ENCODE assay signal across 8 cellular contexts in genomic region chr10:89391882-89392756, GRCh38. TPM values are rescaled to one million over a fixed set of nuclear protein-coding genes. Genes with fewer than 3 reads are reported as not detected.
DNase-seq lines count a peak whose midpoint lies in the region; ATAC-seq, FAIRE-seq and TF ChIP-seq lines count a peak whose summit lies in the region.

Gene IFIT1, plus strand, starts transcription at chr10:89392623. Its CDS starts 90 bp downstream, at chr10:89392713.

- TF ChIP-seq POLR2A in GM18526 (IDR thresholded peaks at IDR 0.05; ENCODE audit: extremely low read depth, insufficient read length): peak; percentile 78

- no peaks in the 10 kb centered on the region for H3K9me3 Mint-ChIP-seq in natural killer cell

- peak within 1 kb of the TSS; percentile 89 to 93 for H3K27ac Mint-ChIP-seq in natural killer cell

- H3K4me1 Mint-ChIP-seq in natural killer cell: peaks cover 21 to 22% of the 10 kb centered on the region in 2 donors

- ATAC-seq in HG03039 (IDR thresholded peaks at IDR 0.05; ENCODE audit: unreplicated experiment) (peak; percentile 60), natural killer cell (peak; percentile 92 to 94 (median 94))

- H3K4me3 Mint-ChIP-seq in natural killer cell: peak within 1 kb of the TSS; percentile 96

- DNase-seq in CD1c-positive myeloid dendritic cell (ENCODE audit: extremely low spot score) (peak; percentile 69), NCI-H774 (lab: John Stamatoyannopoulos, UW) (peak; percentile 36), fibroblast of villous mesenchyme (ENCODE audit: low read depth) (peak; percentile 97), natural killer cell (no peak), urothelium cell line (ENCODE audit: low spot score) (peak; percentile 76)
- DNase-seq in activated T-helper 9 cell treated with anti-CD3 and anti-CD28 coated beads, Interleukin-2, amount 50 U/mL, for 16 hours (ENCODE audit: low read depth): peak; percentile 6

- TF ChIP-seq CTCF in fibroblast of villous mesenchyme (IDR thresholded peaks at IDR 0.05; ENCODE audit: insufficient read depth, low read depth, low read length): no peak
- no peak for TF ChIP-seq CTCF in natural killer cell (IDR thresholded peaks at IDR 0.05)

- intact Hi-C loops in natural killer cell (cut with micrococcal nuclease): loop anchor here (1.0 kb wide), 2 partner anchors 22 to 25 kb away; partner anchors contain the start of gene IFIT5

- H3K36me3 Mint-ChIP-seq in natural killer cell: no peaks in the 10 kb centered on the region

- peak within 1 kb of the TSS; percentile 68 for H3K4me3 ChIP-seq in fibroblast of villous mesenchyme (ENCODE audit: low read depth, low read length)

- no peak for FAIRE-seq in urothelium cell line (lab: Jason Lieb, UNC)

- H3K27me3 Mint-ChIP-seq in natural killer cell (ENCODE audit: low read depth in 2 of 2): no peaks in the 10 kb centered on the region

RNA-seq across cellular contexts. Expression of gene IFIT1, which starts in this region (rescaled TPM):
- total RNA-seq in fibroblast of villous mesenchyme (32.9 and 70.8 TPM in 2 replicates), natural killer cell (1 to 10 TPM; 1.0 to 4.9 (median 2.7) TPM)
